9 cellular contexts compared by ENCODE assay signal in the genomic region with DNA sequence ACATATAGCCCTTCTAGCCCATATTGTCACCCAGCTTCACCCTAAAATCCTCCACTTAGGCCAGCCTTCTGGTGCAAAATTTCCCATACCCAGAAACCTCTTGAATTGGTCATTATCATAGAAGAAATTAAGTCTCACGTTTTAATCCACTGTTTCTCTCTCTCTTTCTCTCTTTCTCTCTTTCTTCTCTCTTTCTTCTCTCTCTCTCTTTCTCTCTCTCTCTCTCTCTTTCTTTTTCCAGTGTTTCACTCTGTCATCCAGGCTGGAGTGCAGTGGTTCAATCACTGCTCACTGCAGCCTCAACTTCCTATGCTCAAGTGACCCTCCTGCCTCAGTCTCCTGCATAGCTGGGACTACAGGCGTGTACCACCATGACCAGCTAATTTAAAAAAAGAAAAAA.
"Had no signal": no experiment of that assay in that cellular context is flagged by ENCODE, and none has a peak within 500 bp of the region (broad histone marks: within the 10 kb centered on the region; RNA-seq: fewer than 3 reads in every experiment).

No MANE protein-coding gene starts in this region.

- H3K9me3 ChIP-seq: HAP-1 had no signal

- H3K36me3 ChIP-seq: HAP-1 had no signal

- H3K4me3 Mint-ChIP-seq: GM23338, H9, HFFc6 had no signal

- H3K27ac ChIP-seq: GM23248 had no signal

- H3K4me1 ChIP-seq: HAP-1 had no signal

- ATAC-seq: GM23338, HCT116 had no signal

- DNase-seq: GM23248, GOT3, H7, H9, HCEC 1CT, HFFc6 had no signal

- H3K4me3 ChIP-seq: GM23248, GM23338, HAP-1 had no signal

- H3K27ac Mint-ChIP-seq: GM23338, H9, HFFc6 had no signal
